Comparison of ENCODE assay signal across 8 cellular contexts in genomic region chr19:50333737-50334617, GRCh38. TPM values are rescaled to one million over a fixed set of nuclear protein-coding genes. Genes with fewer than 3 reads are reported as not detected.
DNase-seq lines count a peak whose midpoint lies in the region; ATAC-seq, FAIRE-seq and TF ChIP-seq lines count a peak whose summit lies in the region.

No MANE protein-coding gene starts in this region.

- no peak overlapping the region for H2AFZ ChIP-seq in OCI-LY3 (ENCODE audit: low read depth, low read length)

- H3K36me3 Mint-ChIP-seq in MCF 10A (ENCODE audit: insufficient read depth, unreplicated experiment), result no peaks in the 10 kb centered on the region
- peaks cover 8% of the 10 kb centered on the region for H3K36me3 Mint-ChIP-seq in type B pancreatic cell

- H3K27me3 ChIP-seq in OCI-LY3 (ENCODE audit: low read depth, low read length) (no peaks in the 10 kb centered on the region), pancreas (no peaks in the 10 kb centered on the region)

- no peaks in the 10 kb centered on the region for H3K4me1 Mint-ChIP-seq in MCF 10A (ENCODE audit: insufficient read depth, unreplicated experiment)
- peaks cover 24% of the 10 kb centered on the region for H3K4me1 Mint-ChIP-seq in type B pancreatic cell (ENCODE audit: unreplicated experiment)

- peak overlapping the region; percentile 99 for H3K4me2 ChIP-seq in OCI-LY3 (ENCODE audit: low read length)

- peaks cover 51% of the 10 kb centered on the region for H3K79me2 ChIP-seq in OCI-LY3 (ENCODE audit: low read length)

- H3K27ac Mint-ChIP-seq in MCF 10A (ENCODE audit: low read depth, unreplicated experiment), result no peak overlapping the region
- peak overlapping the region; percentile 97 for H3K27ac Mint-ChIP-seq in type B pancreatic cell

- in situ Hi-C loops in T47D (cut with HindIII; ENCODE audit: low pct_unique_long_range_greater_than_20kb, low sequenced_read_pairs), result no loop called here

- H3K4me3 ChIP-seq in OCI-LY3 (ENCODE audit: low read length) (peak overlapping the region; percentile 77), pancreas (peak overlapping the region; percentile 15 to 58 (median 54))

- H3K9me3 ChIP-seq in OCI-LY3 (ENCODE audit: insufficient read depth, low read length) (0 out of 2 replicates have a peak, but pooled peaks cover 6% of the 10 kb centered on the region), pancreas (no peaks in the 10 kb centered on the region)

- peaks cover 69% of the 10 kb centered on the region for H3K36me3 ChIP-seq in OCI-LY3 (replicated peaks; ENCODE audit: low read depth, low read length)
- H3K36me3 ChIP-seq in pancreas, result no peaks in the 10 kb centered on the region

- intact Hi-C loops in MCF 10A (cut with micrococcal nuclease) (no loop called here), pancreas (cut with DNase I) (no loop called here)

- CTCF ChIA-PET in MCF 10A (lab: Yijun Ruan, JAX), result no interaction called here

- peaks cover 23% of the 10 kb centered on the region for H3K9me3 Mint-ChIP-seq in MCF 10A (ENCODE audit: unreplicated experiment)
- peaks cover 9% of the 10 kb centered on the region for H3K9me3 Mint-ChIP-seq in type B pancreatic cell

- TF ChIP-seq CTCF in MCF 10A (IDR thresholded peaks at IDR 0.05; ENCODE audit: unreplicated experiment) (no peak), OCI-LY3 (IDR thresholded peaks at IDR 0.05; ENCODE audit: low read depth, low read length) (no peak), pancreas (IDR thresholded peaks at IDR 0.05) (no peak), type B pancreatic cell (conservative IDR thresholded peaks at IDR 0.05) (no peak)

- peaks cover 54% of the 10 kb centered on the region for H4K20me1 ChIP-seq in OCI-LY3 (ENCODE audit: insufficient read depth, low read length)

- H3K27ac ChIP-seq in OCI-LY3 (ENCODE audit: low read length) (peak overlapping the region; percentile 97), pancreas (peak overlapping the region; percentile 26 to 81 (median 74))

- DNase-seq in T47D (ENCODE audit: low read depth in 1 of 2, low spot score in 1 of 2) (peak; percentile 45 to 81), MCF 10A (ENCODE audit: unreplicated experiment) (no peak), germinal center (ENCODE audit: low spot score) (peak; percentile 96), pancreas (peak; percentile 73 to 96 (median 88)), type B pancreatic cell (ENCODE audit: extremely low spot score, unreplicated experiment) (peak; percentile 91)
- DNase-seq in activated effector memory CD4-positive, alpha-beta T cell treated with Interleukin-2 at 50 U/mL for 16 hours, result peak; percentile 74

- no peak for FAIRE-seq in pancreas (lab: Jason Lieb, UNC)

- POLR2A ChIA-PET in MCF 10A (lab: Yijun Ruan, JAX), result no interaction called here

- 9% methylated on average over 54 of the region's 54 CpGs for WGBS in pancreas, 2 donors

- H3K27me3 Mint-ChIP-seq in MCF 10A (ENCODE audit: insufficient read depth, unreplicated experiment) (peaks cover 37% of the 10 kb centered on the region), type B pancreatic cell (peaks cover 17% of the 10 kb centered on the region)

- peaks cover 84% of the 10 kb centered on the region for H3K4me1 ChIP-seq in OCI-LY3 (ENCODE audit: low read length)
- H3K4me1 ChIP-seq in pancreas, result peaks cover 4 to 20% (median 7%) of the 10 kb centered on the region in 3 donors

- H3K9ac ChIP-seq in OCI-LY3 (ENCODE audit: low read length), result peak overlapping the region; percentile 95; the same call in 1 of the 2 replicates

- BruUV-seq in MCF 10A (replicated peaks; lab: Mats Ljungman, UMichigan), result no TSS peak

- ATAC-seq in HG03064 (IDR thresholded peaks at IDR 0.05; ENCODE audit: low read depth, unreplicated experiment), result peak; percentile 15
- ATAC-seq in pancreas, result peak; percentile 21 to 56 (median 50)

- H3K4me3 Mint-ChIP-seq in MCF 10A (ENCODE audit: unreplicated experiment) (no peak overlapping the region), type B pancreatic cell (peak overlapping the region; percentile 91)

RNA-seq across cellular contexts. Expression of gene KCNC3, which starts 4.8 kb away (rescaled TPM):
- total RNA-seq in MCF 10A (2022), result not detected in 2 replicates
- total RNA-seq in pancreas, result 1 to 10 TPM; 2.4 to 4.6 (median 3.4) TPM
- 1 to 10 TPM; 4.8 to 7.1 TPM for polyA plus RNA-seq in pancreas
- 9.5 and 11.2 TPM in 2 replicates for total RNA-seq in type B pancreatic cell (ENCODE audit: low replicate concordance)

RNA-seq across cellular contexts. Expression of gene NAPSA, which starts 31.5 kb away (rescaled TPM):
- total RNA-seq in MCF 10A (2022) (0.49 and 0.51 TPM in 2 replicates), pancreas (1 to 10 TPM in 5 of 6 donors, under 1 TPM in 1; 0.78 to 3.2 (median 1.5) TPM), type B pancreatic cell (ENCODE audit: low replicate concordance) (2.3 and 6.0 TPM in 2 replicates)
- polyA plus RNA-seq in pancreas, result 1 to 10 TPM; 4.1 to 4.6 TPM

RNA-seq across cellular contexts. Expression of gene NR1H2, which starts 42.3 kb away (rescaled TPM):
- 62.0 and 65.7 TPM in 2 replicates for total RNA-seq in MCF 10A (2022)
- total RNA-seq in pancreas, result 10 to 100 TPM; 20.5 to 33.5 (median 25.6) TPM
- polyA plus RNA-seq in pancreas, result 10 to 100 TPM; 45.9 to 46.5 TPM
- total RNA-seq in type B pancreatic cell (ENCODE audit: low replicate concordance), result 30.3 and 41.0 TPM in 2 replicates

RNA-seq across cellular contexts. Expression of gene POLD1, which starts 50.2 kb away (rescaled TPM):
- 18.9 and 31.9 TPM in 2 replicates for total RNA-seq in MCF 10A (2022)
- total RNA-seq in pancreas, result 10 to 100 TPM in 4 of 6 donors, 1 to 10 TPM in 2; 9.5 to 16.7 (median 11.9) TPM
- polyA plus RNA-seq in pancreas, result 10 to 100 TPM; 36.1 to 45.5 TPM
- 43.6 and 91.8 TPM in 2 replicates for total RNA-seq in type B pancreatic cell (ENCODE audit: low replicate concordance)
